17 cellular contexts compared by ENCODE assay signal in genomic region chr12:43287991-43288390, GRCh38.
DNase-seq lines count a peak whose midpoint lies in the region; ATAC-seq and TF ChIP-seq lines count a peak whose summit lies in the region.
"Had no signal": no experiment of that assay in that cellular context is flagged by ENCODE, and none has a peak within 500 bp of the region (broad histone marks: within the 10 kb centered on the region; RNA-seq: fewer than 3 reads in every experiment).

No MANE protein-coding gene starts in this region.

- peak overlapping the region; percentile 43 for H3K27ac ChIP-seq in mesodermal cell (ENCODE audit: low read depth, low read length, severe bottlenecking)
- H3K27ac ChIP-seq in smooth muscle cell (ENCODE audit: low read depth), result peak overlapping the region; percentile 77
- H3K27ac ChIP-seq: BLaER1 treated with 17β-estradiol and CSF1 and Interleukin-3, amounts not matched to agents 10 nM and 100 nM; Peyer's patch; SJCRH30 had no signal

- H3K4me3 ChIP-seq in choroid plexus epithelial cell (ENCODE audit: low read depth, low read length), result no peak overlapping the region
- H3K4me3 ChIP-seq in mesodermal cell (ENCODE audit: extremely low read depth, insufficient read depth, low read length, poor library complexity, severe bottlenecking), result no peak overlapping the region
- H3K4me3 ChIP-seq in smooth muscle cell, result peak overlapping the region; percentile 3
- H3K4me3 ChIP-seq: BLaER1 treated with 17β-estradiol and CSF1 and Interleukin-3, amounts not matched to agents 10 nM and 100 nM; Peyer's patch; SJCRH30 had no signal

- peak overlapping the region; percentile 16 for H2AFZ ChIP-seq in smooth muscle cell (ENCODE audit: low read depth)

- H3K27me3 ChIP-seq in smooth muscle cell (ENCODE audit: low read depth), result no peaks in the 10 kb centered on the region
- H3K27me3 ChIP-seq: BLaER1 treated with 17β-estradiol and CSF1 and Interleukin-3, amounts not matched to agents 10 nM and 100 nM; Peyer's patch; SJCRH30 had no signal

- H3K4me2 ChIP-seq in smooth muscle cell, result peak overlapping the region; percentile 13
- H3K4me2 ChIP-seq: BLaER1 treated with 17β-estradiol and CSF1 and Interleukin-3, amounts not matched to agents 10 nM and 100 nM had no signal

- no peaks in the 10 kb centered on the region for H3K9me3 ChIP-seq in mesodermal cell (ENCODE audit: control insufficient read depth, low read length)
- no peaks in the 10 kb centered on the region for H3K9me3 ChIP-seq in smooth muscle cell (replicated peaks; ENCODE audit: low read depth)
- H3K9me3 ChIP-seq: BLaER1 treated with 17β-estradiol and CSF1 and Interleukin-3, amounts not matched to agents 10 nM and 100 nM; Peyer's patch; SJCRH30 had no signal

- 72 to 74% methylated on average over 3 to 4 of the region's 9 CpGs for WGBS in mesodermal cell (ENCODE audit: insufficient coverage in 2 of 2), 2 experiments
- 58% methylated on average over 9 of the region's 9 CpGs for whole genome bisulfite sequencing in smooth muscle cell (ENCODE audit: low lambda C conversion rate)

- no peaks in the 10 kb centered on the region for H3K36me3 ChIP-seq in mesodermal cell (ENCODE audit: control insufficient read depth, insufficient read depth, low read length)
- no peaks in the 10 kb centered on the region for H3K36me3 ChIP-seq in smooth muscle cell (ENCODE audit: low read depth)
- H3K36me3 ChIP-seq: BLaER1 treated with 17β-estradiol and CSF1 and Interleukin-3, amounts not matched to agents 10 nM and 100 nM; Peyer's patch; SJCRH30 had no signal

- peak; percentile 31 for DNase-seq in NCI-H69 (lab: John Stamatoyannopoulos, UW)
- peak; percentile 46 for DNase-seq in choroid plexus epithelial cell (ENCODE audit: low read depth)
- DNase-seq in smooth muscle cell (lab: John Stamatoyannopoulos, UW; ENCODE audit: unreplicated experiment), result no peak
- DNase-seq in superior temporal gyrus (ENCODE audit: extremely low spot score), result no peak
- DNase-seq: CD8-positive, alpha-beta T cell; Kasumi-1; NCI-H1694; NCI-H2081 treated with DMSO at 0.1 percent for 48 hours; NCI-H2171 treated with DMSO at 0.1 percent for 48 hours; NCI-H524 treated with DMSO at 0.1 percent for 48 hours; Peyer's patch; SJCRH30 had no signal

- H3K9ac ChIP-seq in smooth muscle cell (ENCODE audit: low read depth), result no peak overlapping the region
- H3K9ac ChIP-seq: BLaER1 treated with 17β-estradiol and CSF1 and Interleukin-3, amounts not matched to agents 10 nM and 100 nM had no signal

- H3K79me2 ChIP-seq in smooth muscle cell (ENCODE audit: low read depth), result peaks cover 6% of the 10 kb centered on the region

- TF ChIP-seq CTCF in choroid plexus epithelial cell (conservative IDR thresholded peaks at IDR 0.05; ENCODE audit: low read depth, low read length), result no peak
- TF ChIP-seq CTCF in smooth muscle cell (IDR thresholded peaks at IDR 0.05; ENCODE audit: borderline replicate concordance, insufficient read depth, poor library complexity, severe bottlenecking), result no peak

- peaks cover 12% of the 10 kb centered on the region for H3F3A ChIP-seq in smooth muscle cell (ENCODE audit: low read depth)

- H3K4me1 ChIP-seq in mesodermal cell (ENCODE audit: control insufficient read depth, insufficient read depth, low read length, poor library complexity, severe bottlenecking) (peaks cover 25% of the 10 kb centered on the region), smooth muscle cell (ENCODE audit: low read depth) (peaks cover 29% of the 10 kb centered on the region)
- H3K4me1 ChIP-seq: BLaER1 treated with 17β-estradiol and CSF1 and Interleukin-3, amounts not matched to agents 10 nM and 100 nM; Peyer's patch; SJCRH30 had no signal

- no peak for ATAC-seq in HG03108 (IDR thresholded peaks at IDR 0.05; ENCODE audit: unreplicated experiment)
- ATAC-seq in GM18520 (IDR thresholded peaks at IDR 0.05; ENCODE audit: unreplicated experiment), result no peak
- ATAC-seq: CD8-positive, alpha-beta T cell; HCT116 had no signal

- no peaks in the 10 kb centered on the region for H4K20me1 ChIP-seq in smooth muscle cell (ENCODE audit: low read depth)
- H4K20me1 ChIP-seq: BLaER1 treated with 17β-estradiol and CSF1 and Interleukin-3, amounts not matched to agents 10 nM and 100 nM had no signal

Comparison
In these comparisons a context has a peak if more than half of its experiments do, and no peak if none do; other contexts are left out.
1. DNase-seq: peak in NCI-H69 (single experiment) and choroid plexus epithelial cell (single experiment); none in smooth muscle cell (single experiment) and superior temporal gyrus (single experiment).